16 cellular contexts compared by ENCODE assay signal in the genomic region with DNA sequence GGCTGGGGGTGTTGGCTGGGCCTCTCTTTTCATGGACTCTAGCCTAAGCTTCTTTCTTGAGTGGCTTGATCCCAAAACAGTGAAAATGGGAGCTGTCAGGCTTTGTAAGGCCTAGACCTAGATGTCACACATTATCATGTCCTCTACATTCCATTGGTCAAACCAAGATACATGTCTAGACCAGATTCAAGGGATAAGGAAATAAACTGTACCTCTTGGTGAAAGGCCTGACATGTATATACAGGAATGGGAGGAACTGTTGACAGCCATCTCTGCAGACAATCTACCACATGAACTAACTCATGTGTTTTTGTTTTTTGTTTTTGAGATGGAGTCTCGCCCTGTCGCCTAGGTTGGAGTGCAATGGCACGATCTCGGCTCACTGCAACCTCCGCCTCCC. TPM values are rescaled to one million over a fixed set of nuclear protein-coding genes. Genes with fewer than 3 reads are reported as not detected.
DNase-seq lines count a peak whose midpoint lies in the region; FAIRE-seq and TF ChIP-seq lines count a peak whose summit lies in the region.
"Had no signal": no experiment of that assay in that cellular context is flagged by ENCODE, and none has a peak within 500 bp of the region (broad histone marks: within the 10 kb centered on the region; RNA-seq: fewer than 3 reads in every experiment).

No MANE protein-coding gene starts in this region.

- 94% methylated on average over 5 of the region's 5 CpGs for WGBS in lower leg skin, 2 donors

- H3K4me2 ChIP-seq in keratinocyte (ENCODE audit: control insufficient read depth, extremely low read depth, insufficient read depth, low read depth, low read length): no peak overlapping the region
- H3K4me2 ChIP-seq: GM23338 had no signal

- no peak overlapping the region for H3K9ac ChIP-seq in keratinocyte (ENCODE audit: control insufficient read depth, extremely low read depth, insufficient read depth, low read length)

- no peaks in the 10 kb centered on the region for H3K79me2 ChIP-seq in keratinocyte (ENCODE audit: control insufficient read depth, insufficient read depth, low read length)

- peaks cover 15% of the 10 kb centered on the region for H3K4me1 ChIP-seq in keratinocyte (ENCODE audit: control insufficient read depth, extremely low read depth, insufficient read depth, low read length)
- no peaks in the 10 kb centered on the region for H3K4me1 ChIP-seq in Peyer's patch

- H4K20me1 ChIP-seq in keratinocyte (ENCODE audit: control insufficient read depth, extremely low read depth, insufficient read depth, low read length): no peaks in the 10 kb centered on the region

- no peak overlapping the region for H3K4me3 ChIP-seq in bronchial epithelial cell (ENCODE audit: low read depth, low read length)
- no peak overlapping the region for H3K4me3 ChIP-seq in keratinocyte (ENCODE audit: control insufficient read depth in 2 of 3, extremely low read depth in 1 of 3, insufficient read depth in 2 of 3, low read depth in 1 of 3, low read length in 3 of 3)
- H3K4me3 ChIP-seq in lower leg skin (ENCODE audit: low read depth, poor library complexity, severe bottlenecking): no peak overlapping the region
- H3K4me3 ChIP-seq in Peyer's patch: no peak overlapping the region
- H3K4me3 ChIP-seq: GM23338 had no signal

- TF ChIP-seq POLR2A in lower leg skin (IDR thresholded peaks at IDR 0.05) (no peak), Peyer's patch (IDR thresholded peaks at IDR 0.05) (no peak)

- no peaks in the 10 kb centered on the region for H3K9me3 ChIP-seq in keratinocyte (ENCODE audit: control insufficient read depth, low read depth, low read length)
- H3K9me3 ChIP-seq in Peyer's patch: no peaks in the 10 kb centered on the region

- no peaks in the 10 kb centered on the region for H3K9me1 ChIP-seq in keratinocyte (ENCODE audit: control insufficient read depth, extremely low read depth, insufficient read depth, low read length)

- dilution Hi-C loops in keratinocyte (cut with MboI; ENCODE audit: extremely low pct_ligation_motif_present, low sequenced_read_pairs): no loop called here

- H3K27me3 ChIP-seq in bronchial epithelial cell (ENCODE audit: control insufficient read depth, insufficient read depth, low read length): no peaks in the 10 kb centered on the region
- H3K27me3 ChIP-seq in keratinocyte (ENCODE audit: control insufficient read depth, extremely low read depth, insufficient read depth, low read length): no peaks in the 10 kb centered on the region
- no peaks in the 10 kb centered on the region for H3K27me3 ChIP-seq in Peyer's patch

- H3K36me3 ChIP-seq in bronchial epithelial cell (ENCODE audit: control insufficient read depth, insufficient read depth, low read length) (no peaks in the 10 kb centered on the region), keratinocyte (ENCODE audit: control insufficient read depth in 2 of 2, extremely low read depth in 1 of 2, insufficient read depth in 2 of 2, low read length in 2 of 2) (no peaks in the 10 kb centered on the region), Peyer's patch (no peaks in the 10 kb centered on the region)

- no peak for TF ChIP-seq CTCF in bronchial epithelial cell (IDR thresholded peaks at IDR 0.05; ENCODE audit: insufficient read depth, low read length, severe bottlenecking)
- no peak for TF ChIP-seq CTCF in keratinocyte (optimal IDR thresholded peaks at IDR 0.05 in 1 of 3, IDR thresholded peaks at IDR 0.05 in 1 of 3, conservative IDR thresholded peaks at IDR 0.05 in 1 of 3; ENCODE audit: extremely low read depth in 1 of 3, insufficient read depth in 2 of 3, low read length in 3 of 3)
- TF ChIP-seq CTCF in lower leg skin (IDR thresholded peaks at IDR 0.05): no peak
- no peak for TF ChIP-seq CTCF in Peyer's patch (IDR thresholded peaks at IDR 0.05)

- DNase-seq in bronchial epithelial cell (ENCODE audit: low read depth): peak; percentile 72
- no peak for DNase-seq in epithelial cell of prostate (ENCODE audit: low read depth, low spot score)
- no peak for DNase-seq in keratinocyte (ENCODE audit: low read depth, low spot score)
- no peak for DNase-seq in mucosa of gallbladder (ENCODE audit: low spot score)
- DNase-seq in lower leg skin (ENCODE audit: low spot score in 2 of 2): no peak
- DNase-seq in Peyer's patch: no peak
- DNase-seq: C1 segment of cervical spinal cord; Calu3; CD4-positive, alpha-beta memory T cell; COR-L47; DMS53; DMS79 treated with DMSO at 0.1 percent for 48 hours; H9 had no signal

- H3K27ac ChIP-seq in epithelial cell of prostate (peak overlapping the region; percentile 21), keratinocyte (ENCODE audit: control insufficient read depth, insufficient read depth, low read length) (no peak overlapping the region), Peyer's patch (no peak overlapping the region)

- FAIRE-seq in bronchial epithelial cell (lab: Jason Lieb, UNC): peak; percentile 80
- FAIRE-seq in keratinocyte (lab: Jason Lieb, UNC): peak; percentile 44
- FAIRE-seq: G401.6, GM12892 had no signal

- intact Hi-C loops in lower leg skin (cut with DNase I; ENCODE audit: low total_unique reads): no loop called here

- no peak overlapping the region for H2AFZ ChIP-seq in keratinocyte (ENCODE audit: control insufficient read depth, low read length)
- H2AFZ ChIP-seq: GM23338 had no signal

RNA-seq across cellular contexts. Expression of gene RPP25, which starts 11.1 kb away (rescaled TPM):
- total RNA-seq in bronchial epithelial cell (3.3 and 8.7 TPM in 2 replicates), mucosa of gallbladder (24.1 TPM), lower leg skin (10 to 100 TPM in 1 of 4 donors, 1 to 10 TPM in 3; 5.4 to 10.6 (median 8.4) TPM), Peyer's patch (10 to 100 TPM in 2 of 4 donors, 1 to 10 TPM in 2; 7.4 to 15.3 (median 9.5) TPM)
- 0.60 to 1.0 TPM (median 0.62 TPM) in 3 replicates for polyA plus RNA-seq in keratinocyte
- polyA plus RNA-seq in keratinocyte (2011; ENCODE audit: low read depth): 0.39 TPM
- polyA plus RNA-seq in keratinocyte (2011; cell fraction: cytosol; rRNA removed): 0.61 and 0.97 TPM in 2 replicates
- 0.52 and 0.69 TPM in 2 replicates for polyA plus RNA-seq in keratinocyte (2011; cell fraction: nucleus; rRNA removed)
- polyA plus RNA-seq in keratinocyte (2012; ENCODE audit: low replicate concordance): 0.88 and 1.5 TPM in 2 replicates
- polyA minus RNA-seq in keratinocyte: 0.16 to 1.1 TPM (median 0.36 TPM) in 3 replicates
- 1.3 TPM for polyA minus RNA-seq in keratinocyte (2011; cell fraction: cytosol; rRNA and poly(A)+ RNA removed)
- 0.39 and 0.63 TPM in 2 replicates for polyA minus RNA-seq in keratinocyte (2011; cell fraction: nucleus; rRNA and poly(A)+ RNA removed)

RNA-seq across cellular contexts. Expression of gene SCAMP5, which starts 27.7 kb away (rescaled TPM):
- total RNA-seq in bronchial epithelial cell: 0.13 and 1.3 TPM in 2 replicates
- polyA plus RNA-seq in keratinocyte: 1.9 to 3.0 TPM (median 2.9 TPM) in 3 replicates
- polyA plus RNA-seq in keratinocyte (2011; ENCODE audit: low read depth): 0.07 TPM
- polyA plus RNA-seq in keratinocyte (2011; cell fraction: cytosol; rRNA removed): 3.6 and 3.7 TPM in 2 replicates
- polyA plus RNA-seq in keratinocyte (2011; cell fraction: nucleus; rRNA removed): 2.4 and 4.1 TPM in 2 replicates
- polyA plus RNA-seq in keratinocyte (2012; ENCODE audit: low replicate concordance): 0.55 and 1.9 TPM in 2 replicates
- polyA minus RNA-seq in keratinocyte: 2.1 to 3.3 TPM (median 3.2 TPM) in 3 replicates
- 2.3 TPM for polyA minus RNA-seq in keratinocyte (2011; cell fraction: cytosol; rRNA and poly(A)+ RNA removed)
- 1.4 and 2.7 TPM in 2 replicates for polyA minus RNA-seq in keratinocyte (2011; cell fraction: nucleus; rRNA and poly(A)+ RNA removed)
- total RNA-seq in mucosa of gallbladder: 57.2 TPM
- 1 to 10 TPM in 3 of 4 donors, under 1 TPM in 1; 0.46 to 5.4 (median 1.2) TPM for total RNA-seq in lower leg skin
- 10 to 100 TPM in 3 of 4 donors, 1 to 10 TPM in 1; 5.0 to 78.1 (median 53.4) TPM for total RNA-seq in Peyer's patch

RNA-seq across cellular contexts. Expression of gene COX5A, which starts 29.8 kb away (rescaled TPM):
- total RNA-seq in bronchial epithelial cell (55.3 and 66.6 TPM in 2 replicates), mucosa of gallbladder (165 TPM), lower leg skin (100 to 1,000 TPM; 109 to 175 (median 137) TPM), Peyer's patch (100 to 1,000 TPM in 3 of 4 donors, 10 to 100 TPM in 1; 59.4 to 326 (median 195) TPM)
- polyA plus RNA-seq in keratinocyte: 132 to 245 TPM (median 217 TPM) in 3 replicates
- 47.6 TPM for polyA plus RNA-seq in keratinocyte (2011; ENCODE audit: low read depth)
- 226 and 416 TPM in 2 replicates for polyA plus RNA-seq in keratinocyte (2011; cell fraction: cytosol; rRNA removed)
- polyA plus RNA-seq in keratinocyte (2011; cell fraction: nucleus; rRNA removed): 114 and 132 TPM in 2 replicates
- polyA plus RNA-seq in keratinocyte (2012; ENCODE audit: low replicate concordance): 257 and 259 TPM in 2 replicates
- polyA minus RNA-seq in keratinocyte: 42.1 to 67.1 TPM (median 44.8 TPM) in 3 replicates
- polyA minus RNA-seq in keratinocyte (2011; cell fraction: cytosol; rRNA and poly(A)+ RNA removed): 113 TPM
- polyA minus RNA-seq in keratinocyte (2011; cell fraction: nucleus; rRNA and poly(A)+ RNA removed): 15.0 and 26.9 TPM in 2 replicates

RNA-seq across cellular contexts. Expression of gene PPCDC, which starts 55.7 kb away (rescaled TPM):
- total RNA-seq in bronchial epithelial cell (13.2 and 14.8 TPM in 2 replicates), mucosa of gallbladder (17.3 TPM), lower leg skin (10 to 100 TPM; 14.4 to 21.4 (median 17.5) TPM), Peyer's patch (10 to 100 TPM in 3 of 4 donors, 1 to 10 TPM in 1; 8.4 to 63.5 (median 20.5) TPM)
- 11.9 to 14.3 TPM (median 13.7 TPM) in 3 replicates for polyA plus RNA-seq in keratinocyte
- 3.4 TPM for polyA plus RNA-seq in keratinocyte (2011; ENCODE audit: low read depth)
- 11.2 and 20.7 TPM in 2 replicates for polyA plus RNA-seq in keratinocyte (2011; cell fraction: cytosol; rRNA removed)
- 13.5 and 17.4 TPM in 2 replicates for polyA plus RNA-seq in keratinocyte (2011; cell fraction: nucleus; rRNA removed)
- 7.0 and 11.9 TPM in 2 replicates for polyA plus RNA-seq in keratinocyte (2012; ENCODE audit: low replicate concordance)
- polyA minus RNA-seq in keratinocyte: 7.5 to 18.7 TPM (median 8.2 TPM) in 3 replicates
- 9.6 TPM for polyA minus RNA-seq in keratinocyte (2011; cell fraction: cytosol; rRNA and poly(A)+ RNA removed)
- 6.8 and 8.0 TPM in 2 replicates for polyA minus RNA-seq in keratinocyte (2011; cell fraction: nucleus; rRNA and poly(A)+ RNA removed)
